16 cellular contexts compared by ENCODE assay signal in the genomic region with DNA sequence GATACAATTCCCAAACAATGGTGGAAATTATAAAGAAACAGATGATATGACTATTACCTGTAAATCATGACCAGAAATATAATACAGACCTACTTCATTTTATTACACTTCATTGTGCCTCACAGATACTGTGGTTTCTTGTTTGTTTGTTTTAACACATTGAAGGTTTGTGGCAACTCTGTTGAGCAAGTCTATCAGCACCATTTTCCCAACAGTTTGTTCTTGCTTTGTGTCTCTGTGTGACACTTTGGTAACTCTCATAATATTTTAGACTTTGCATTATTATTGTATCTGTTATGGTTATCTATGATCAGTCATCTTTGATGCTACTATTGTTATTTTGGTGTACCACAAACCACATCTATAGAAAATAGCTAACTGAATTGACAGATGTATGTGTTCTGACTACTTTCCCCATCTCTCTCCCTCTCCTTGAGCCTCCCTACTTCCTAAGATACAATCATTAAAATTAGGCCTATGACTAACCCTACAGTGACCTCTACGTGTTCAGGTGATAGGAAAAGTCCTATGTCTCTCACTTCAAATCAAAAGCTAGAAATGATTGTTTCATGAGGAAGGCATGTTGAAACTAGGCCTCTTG. TPM values are rescaled to one million over a fixed set of nuclear protein-coding genes. Genes with fewer than 3 reads are reported as not detected.
DNase-seq lines count a peak whose midpoint lies in the region; ATAC-seq and TF ChIP-seq lines count a peak whose summit lies in the region.
"Had no signal": no experiment of that assay in that cellular context is flagged by ENCODE, and none has a peak within 500 bp of the region (broad histone marks: within the 10 kb centered on the region; RNA-seq: fewer than 3 reads in every experiment).

No MANE protein-coding gene starts in this region.

- POLR2A ChIA-PET in A673 (lab: Charles Lee; ENCODE audit: low non-redundant PET), result no interaction called here

- peak; percentile 49 for ATAC-seq in GM18498 (IDR thresholded peaks at IDR 0.05; ENCODE audit: unreplicated experiment)
- peak; percentile 63 for ATAC-seq in GM18909 (IDR thresholded peaks at IDR 0.05; ENCODE audit: poor library complexity, unreplicated experiment)
- ATAC-seq in HG03159 (IDR thresholded peaks at IDR 0.05; ENCODE audit: unreplicated experiment), result peak; percentile 74
- ATAC-seq in effector memory CD8-positive, alpha-beta T cell (replicated peaks), result peak; percentile 85
- ATAC-seq in esophagus mucosa, result no peak

- peaks cover 13 to 24% of the 10 kb centered on the region in 2 donors for H3K4me1 Mint-ChIP-seq in effector memory CD8-positive, alpha-beta T cell (ENCODE audit: low read depth in 2 of 2)
- peaks cover 2% of the 10 kb centered on the region for H3K4me1 Mint-ChIP-seq in chondrocyte (ENCODE audit: low read depth)
- H3K4me1 Mint-ChIP-seq: activated B cell treated with CpG ODN at 0.5 μM for 24 hours had no signal

- intact Hi-C loops in A673 (cut with micrococcal nuclease; ENCODE audit: unreplicated experiment), result no loop called here

- no peaks in the 10 kb centered on the region for H3K27me3 Mint-ChIP-seq in effector memory CD8-positive, alpha-beta T cell
- H3K27me3 Mint-ChIP-seq in chondrocyte (ENCODE audit: low read depth), result no peaks in the 10 kb centered on the region
- H3K27me3 Mint-ChIP-seq: activated B cell treated with CpG ODN at 0.5 μM for 24 hours had no signal

- no peaks in the 10 kb centered on the region for H3K9me3 Mint-ChIP-seq in effector memory CD8-positive, alpha-beta T cell
- no peaks in the 10 kb centered on the region for H3K9me3 Mint-ChIP-seq in chondrocyte (ENCODE audit: low read depth)
- H3K9me3 Mint-ChIP-seq: activated B cell treated with CpG ODN at 0.5 μM for 24 hours had no signal

- H3K27ac Mint-ChIP-seq in effector memory CD8-positive, alpha-beta T cell, result peak overlapping the region; percentile 57 to 72
- no peak overlapping the region for H3K27ac Mint-ChIP-seq in chondrocyte (ENCODE audit: unreplicated experiment)
- H3K27ac Mint-ChIP-seq: activated B cell treated with CpG ODN at 0.5 μM for 24 hours had no signal

- H3K4me3 Mint-ChIP-seq in effector memory CD8-positive, alpha-beta T cell, result peak overlapping the region in 1 of 2 donors; percentile 52
- H3K4me3 Mint-ChIP-seq in chondrocyte (ENCODE audit: unreplicated experiment), result no peak overlapping the region
- H3K4me3 Mint-ChIP-seq: activated B cell treated with CpG ODN at 0.5 μM for 24 hours had no signal

- H3K27ac ChIP-seq in A673 (ENCODE audit: low read depth, low read length, poor library complexity, severe bottlenecking), result no peak overlapping the region
- H3K27ac ChIP-seq: tibial nerve had no signal

- peaks cover under 1% of the 10 kb centered on the region for H3K4me1 ChIP-seq in A673 (ENCODE audit: insufficient read depth, low read length, poor library complexity, severe bottlenecking)
- H3K4me1 ChIP-seq: Caco-2, tibial nerve had no signal

- H3K4me3 ChIP-seq in A673 (ENCODE audit: low read depth, low read length, poor library complexity, severe bottlenecking), result no peak overlapping the region
- H3K4me3 ChIP-seq: lung, tibial nerve had no signal

- H3K36me3 Mint-ChIP-seq in effector memory CD8-positive, alpha-beta T cell (ENCODE audit: insufficient read depth), result no peaks in the 10 kb centered on the region
- peaks cover 6% of the 10 kb centered on the region for H3K36me3 Mint-ChIP-seq in chondrocyte (ENCODE audit: low read depth)

- BruUV-seq in A673 (replicated peaks; lab: Mats Ljungman, UMichigan), result no TSS peak

- TF ChIP-seq CTCF in chondrocyte (IDR thresholded peaks at IDR 0.05) (no peak), A673 (conservative IDR thresholded peaks at IDR 0.05; ENCODE audit: low read depth, low read length) (no peak)

- no peaks in the 10 kb centered on the region for H3K27me3 ChIP-seq in A673 (replicated peaks; ENCODE audit: insufficient read depth, low read depth, low read length, poor library complexity)
- H3K27me3 ChIP-seq: tibial nerve had no signal

- H3K9me3 ChIP-seq in A673 (ENCODE audit: low read depth, low read length, poor library complexity, severe bottlenecking), result no peaks in the 10 kb centered on the region
- H3K9me3 ChIP-seq: Caco-2, tibial nerve had no signal

- no peak for DNase-seq in effector memory CD8-positive, alpha-beta T cell
- DNase-seq in chondrocyte (ENCODE audit: low spot score), result no peak
- no peak for DNase-seq in A673 (ENCODE audit: low spot score)
- DNase-seq: activated B cell treated with CpG ODN at 0.5 μM for 24 hours; Caco-2; caudate nucleus; erythroblast; NCI-H2081; occipital lobe; stimulated activated CD4-positive, alpha-beta T cell treated with anti-CD3 and anti-CD28 coated beads, Interleukin-12 subunit alpha, Interleukin-12 subunit beta, amount 100 ng/mL, for 4 hours had no signal

- CTCF ChIA-PET in A673 (lab: Charles Lee), result no interaction called here

- H3K36me3 ChIP-seq in A673 (ENCODE audit: insufficient read depth, low read length, poor library complexity, severe bottlenecking), result no peaks in the 10 kb centered on the region

RNA-seq across cellular contexts. Expression of gene FBXO33, which starts 49.1 kb away (rescaled TPM):
- total RNA-seq in esophagus mucosa (4.1 TPM), chondrocyte (7.8 to 11.1 TPM (median 9.2 TPM) in 3 replicates), A673 (2021) (8.6 and 9.5 TPM in 2 replicates)
